In genomic region chr7:3790803-3791202, GRCh38 we compare ENCODE assay signal across 28 cellular contexts.
DNase-seq lines count a peak whose midpoint lies in the region; ATAC-seq, FAIRE-seq and TF ChIP-seq lines count a peak whose summit lies in the region.
"Had no signal": no experiment of that assay in that cellular context is flagged by ENCODE, and none has a peak within 500 bp of the region (broad histone marks: within the 10 kb centered on the region; RNA-seq: fewer than 3 reads in every experiment).

No MANE protein-coding gene starts in this region.

- no peaks in the 10 kb centered on the region for H3K27me3 ChIP-seq in H1 (replicated peaks in 1 of 4; ENCODE audit: control insufficient read depth in 3 of 4, extremely low read depth in 1 of 4, insufficient read depth in 3 of 4, low read length in 3 of 4)
- H3K27me3 ChIP-seq in esophagus squamous epithelium = peaks cover 0 to 8% (median 0%) of the 10 kb centered on the region in 4 donors
- H3K27me3 ChIP-seq: BLaER1 treated with 17β-estradiol and CSF1 and Interleukin-3, amounts not matched to agents 10 nM and 100 nM had no signal

- CTCF ChIA-PET in A549 (lab: Yijun Ruan, JAX) = interaction anchor here (0.6 to 1.4 kb wide), 2 partner anchors 10 to 15 kb away, joined by 4 read pairs; no protein-coding TSS in a partner anchor
- CTCF ChIA-PET in HEK293 (lab: Yijun Ruan, JAX) = no interaction called here
- CTCF ChIA-PET in H1 (lab: Charles Lee; ENCODE audit: partially characterized antibody) = interaction anchor here (1.3 kb wide), 1 partner anchor 18 kb away, joined by 4 read pairs; no protein-coding TSS in a partner anchor

- TF ChIP-seq POLR2A in A549 (IDR thresholded peaks at IDR 0.05; ENCODE audit: low read length) (no peak), H1 (IDR thresholded peaks at IDR 0.05; ENCODE audit: control extremely low read depth in 1 of 2, low read depth in 2 of 2, low read length in 2 of 2) (no peak), esophagus squamous epithelium (IDR thresholded peaks at IDR 0.05) (no peak)

- H3K9me3 Mint-ChIP-seq in glutamatergic neuron (ENCODE audit: unreplicated experiment) = peaks cover 25% of the 10 kb centered on the region
- H3K9me3 Mint-ChIP-seq: CD4-positive, alpha-beta T cell; CD8-positive, alpha-beta T cell had no signal

- H2BK15ac ChIP-seq in H1 (ENCODE audit: low read length) = no peak overlapping the region

- H3K4me1 Mint-ChIP-seq in glutamatergic neuron (ENCODE audit: low read depth, unreplicated experiment) = peaks cover 67% of the 10 kb centered on the region
- H3K4me1 Mint-ChIP-seq: B cell had no signal

- TF ChIP-seq CTCF in A549 (IDR thresholded peaks at IDR 0.05) (no peak), HEK293 (tag by site-specific recombination; IDR thresholded peaks at IDR 0.05) (no peak), H1 (IDR thresholded peaks at IDR 0.05; ENCODE audit: control extremely low read depth in 1 of 3, insufficient read depth in 1 of 3, low read depth in 1 of 3, low read length in 3 of 3) (no peak), glutamatergic neuron (IDR thresholded peaks at IDR 0.05; ENCODE audit: partially characterized antibody, unreplicated experiment) (no peak), esophagus squamous epithelium (IDR thresholded peaks at IDR 0.05) (no peak)

- H2AFZ ChIP-seq in H1 (ENCODE audit: low read length) = no peak overlapping the region

- no peak overlapping the region for H3K18ac ChIP-seq in H1 (ENCODE audit: extremely low read depth, low read length)

- intact Hi-C loops in esophagus squamous epithelium (cut with DNase I) = no loop called here
- intact Hi-C loops in posterior vena cava (cut with DNase I) = no loop called here

- ATAC-seq in A549 = no peak
- ATAC-seq: CD8-positive, alpha-beta T cell; GM12878 had no signal

- peaks cover 25% of the 10 kb centered on the region for H3K27me3 Mint-ChIP-seq in glutamatergic neuron (ENCODE audit: unreplicated experiment)

- no peak overlapping the region for H3K23ac ChIP-seq in H1 (ENCODE audit: insufficient read length)

- peak overlapping the region; percentile 98 for H3K27ac Mint-ChIP-seq in glutamatergic neuron (ENCODE audit: unreplicated experiment)
- H3K27ac Mint-ChIP-seq: B cell; CD4-positive, alpha-beta T cell; CD8-positive, alpha-beta T cell had no signal

- no peak overlapping the region for H2AK5ac ChIP-seq in H1 (ENCODE audit: low read depth, low read length)

- peak overlapping the region; percentile 75 for H3K4me3 Mint-ChIP-seq in glutamatergic neuron (ENCODE audit: unreplicated experiment)
- H3K4me3 Mint-ChIP-seq: B cell; CD4-positive, alpha-beta T cell; CD8-positive, alpha-beta T cell had no signal

- H2BK120ac ChIP-seq in H1 (replicated peaks; ENCODE audit: low read depth, low read length) = no peak overlapping the region

- DNase-seq in A549 (ENCODE audit: low read depth in 1 of 2, low spot score in 1 of 2) = no peak
- DNase-seq in H1 (ENCODE audit: low read depth in 1 of 2, low spot score in 2 of 2) = no peak
- no peak for DNase-seq in glutamatergic neuron
- no peak for DNase-seq in medulla oblongata (ENCODE audit: extremely low spot score)
- DNase-seq in DMS 273 treated with DMSO at 0.1 percent for 48 hours (lab: John Stamatoyannopoulos, UW) = no peak
- DNase-seq in esophagus squamous epithelium (lab: John Stamatoyannopoulos, UW) = no peak
- DNase-seq in posterior vena cava (ENCODE audit: low spot score) = no peak
- DNase-seq: 8988T; AML-193; Caco-2; Calu3; CD4-positive, alpha-beta T cell; CD8-positive, alpha-beta T cell; DMS153; DMS53; DMS79; DND-41; EL; GDM1 had no signal

- H3K4me1 ChIP-seq in A549 (no peaks in the 10 kb centered on the region), HEK293 (ENCODE audit: control insufficient read depth, insufficient read depth, low read length) (no peaks in the 10 kb centered on the region), H1 (replicated peaks in 1 of 4; ENCODE audit: control insufficient read depth in 3 of 4, insufficient read depth in 4 of 4, low read length in 3 of 4) (no peaks in the 10 kb centered on the region; a peak in 1 of 7 replicates), esophagus squamous epithelium (no peaks in the 10 kb centered on the region)
- H3K4me1 ChIP-seq: BLaER1 treated with 17β-estradiol and CSF1 and Interleukin-3, amounts not matched to agents 10 nM and 100 nM; Caco-2 had no signal

- no peak overlapping the region for H2BK5ac ChIP-seq in H1 (ENCODE audit: low read depth, low read length)

- no peak overlapping the region for H3K9ac ChIP-seq in H1 (replicated peaks in 1 of 4; ENCODE audit: extremely low read depth in 1 of 4, low read depth in 3 of 4, low read length in 3 of 4)
- H3K9ac ChIP-seq: BLaER1 treated with 17β-estradiol and CSF1 and Interleukin-3, amounts not matched to agents 10 nM and 100 nM had no signal

- H4K91ac ChIP-seq in H1 (replicated peaks; ENCODE audit: insufficient read length, low read length) = no peak overlapping the region

- no peaks in the 10 kb centered on the region for H3K79me1 ChIP-seq in H1 (ENCODE audit: low read depth, low read length)

- H2BK20ac ChIP-seq in H1 (ENCODE audit: low read length) = no peak overlapping the region

- H3K79me2 ChIP-seq in H1 (ENCODE audit: control insufficient read depth in 1 of 2, insufficient read depth in 2 of 2, low read length in 2 of 2) = no peaks in the 10 kb centered on the region

- H3K4me3 ChIP-seq in A549 = no peak overlapping the region
- no peak overlapping the region for H3K4me3 ChIP-seq in HEK293 (ENCODE audit: low read depth, low read length)
- no peak overlapping the region for H3K4me3 ChIP-seq in H1 (ENCODE audit: extremely low read depth in 1 of 4, insufficient read depth in 2 of 4, low read depth in 3 of 4, low read length in 4 of 4)
- H3K4me3 ChIP-seq in esophagus squamous epithelium = no peak overlapping the region
- H3K4me3 ChIP-seq: BLaER1 treated with 17β-estradiol and CSF1 and Interleukin-3, amounts not matched to agents 10 nM and 100 nM; GM12878 had no signal

- H3K36me3 ChIP-seq in HEK293 (ENCODE audit: control insufficient read depth in 2 of 2, insufficient read depth in 1 of 2, low read length in 2 of 2) (no peaks in the 10 kb centered on the region), H1 (ENCODE audit: control insufficient read depth in 2 of 4, insufficient read depth in 4 of 4, low read length in 3 of 4) (no peaks in the 10 kb centered on the region), esophagus squamous epithelium (no peaks in the 10 kb centered on the region)
- H3K36me3 ChIP-seq: BLaER1 treated with 17β-estradiol and CSF1 and Interleukin-3, amounts not matched to agents 10 nM and 100 nM had no signal

- peaks cover 3% of the 10 kb centered on the region; the same call in 1 of the 2 replicates for H3K23me2 ChIP-seq in H1 (ENCODE audit: low read depth, low read length)

- H3K14ac ChIP-seq in H1 (ENCODE audit: insufficient read length) = no peak overlapping the region

- H4K20me1 ChIP-seq in H1 (replicated peaks in 1 of 2; ENCODE audit: control insufficient read depth in 1 of 2, insufficient read depth in 2 of 2, low read length in 2 of 2) = no peaks in the 10 kb centered on the region
- H4K20me1 ChIP-seq: BLaER1 treated with 17β-estradiol and CSF1 and Interleukin-3, amounts not matched to agents 10 nM and 100 nM had no signal

- no peaks in the 10 kb centered on the region for H3K36me3 Mint-ChIP-seq in glutamatergic neuron (ENCODE audit: unreplicated experiment)
- H3K36me3 Mint-ChIP-seq: CD8-positive, alpha-beta T cell had no signal

- TF ChIP-seq EP300 in A549 (IDR thresholded peaks at IDR 0.05) (no peak), H1 (IDR thresholded peaks at IDR 0.05; ENCODE audit: borderline replicate concordance in 1 of 2, low read depth in 2 of 2, low read length in 2 of 2) (no peak)

- no peak overlapping the region for H3K4ac ChIP-seq in H1 (replicated peaks; ENCODE audit: insufficient read length, low read depth, low read length)

- H2BK12ac ChIP-seq in H1 (ENCODE audit: low read depth, low read length) = no peak overlapping the region

- no peak overlapping the region for H3K56ac ChIP-seq in H1 (replicated peaks; ENCODE audit: insufficient read length, low read depth, low read length)

- WGBS in A549 (ENCODE audit: missing lambda C conversion rate) = 37% methylated on average over 2 of the region's 2 CpGs
- WGBS in H1 (ENCODE audit: extremely low coverage in 1 of 2, insufficient coverage in 1 of 2, insufficient read length in 1 of 2, insufficient replicate concordance in 2 of 2, low coverage in 1 of 2, low lambda C conversion rate in 2 of 2, missing lambda C conversion rate in 1 of 2), 2 experiments = 88% methylated on average over 2 of the region's 2 CpGs; no CpG with 5 or more reads in 1 of the 2 experiments
- WGBS in esophagus squamous epithelium, 2 donors = 80 to 84% methylated on average over 2 of the region's 2 CpGs

- no peak overlapping the region for H4K8ac ChIP-seq in H1 (ENCODE audit: extremely low read depth, insufficient read depth, low read length)

- POLR2A ChIA-PET in A549 (lab: Yijun Ruan, JAX) = no interaction called here
- POLR2A ChIA-PET in HEK293 (lab: Yijun Ruan, JAX) = no interaction called here
- POLR2A ChIA-PET in H1 (lab: Charles Lee; ENCODE audit: partially characterized antibody) = no interaction called here

- no peak overlapping the region for H4K5ac ChIP-seq in H1 (ENCODE audit: insufficient read length, low read depth, low read length)

- no peak overlapping the region for H3K27ac ChIP-seq in A549
- no peak overlapping the region for H3K27ac ChIP-seq in HEK293 (ENCODE audit: extremely low read depth, low read depth, low read length)
- no peak overlapping the region for H3K27ac ChIP-seq in H1 (ENCODE audit: low read depth, low read length)
- H3K27ac ChIP-seq in esophagus squamous epithelium = no peak overlapping the region
- H3K27ac ChIP-seq: BLaER1 treated with 17β-estradiol and CSF1 and Interleukin-3, amounts not matched to agents 10 nM and 100 nM; C4-2B had no signal

- no peak for FAIRE-seq in A549 (lab: Jason Lieb, UNC)
- no peak for FAIRE-seq in H1 (lab: Jason Lieb, UNC)
- FAIRE-seq: A204.1, D721Med, GM12878, GM12892, GM18507 had no signal

- no peak for TF ChIP-seq RAD21 in A549 (conservative IDR thresholded peaks at IDR 0.05 in 1 of 2, IDR thresholded peaks at IDR 0.05 in 1 of 2)
- TF ChIP-seq RAD21 in H1 (IDR thresholded peaks at IDR 0.05 in 1 of 2, conservative IDR thresholded peaks at IDR 0.05 in 1 of 2; ENCODE audit: low read depth in 2 of 2, low read length in 2 of 2) = no peak

- no peak overlapping the region for H3K4me2 ChIP-seq in A549
- H3K4me2 ChIP-seq in H1 (ENCODE audit: insufficient read depth in 1 of 2, low read depth in 2 of 2, low read length in 2 of 2) = no peak overlapping the region
- H3K4me2 ChIP-seq: BLaER1 treated with 17β-estradiol and CSF1 and Interleukin-3, amounts not matched to agents 10 nM and 100 nM had no signal

- H3K9me3 ChIP-seq in A549 (no peaks in the 10 kb centered on the region), HEK293 (ENCODE audit: control insufficient read depth, insufficient read depth, low read depth, low read length) (no peaks in the 10 kb centered on the region), H1 (ENCODE audit: insufficient read depth in 2 of 2, low read depth in 1 of 2, low read length in 1 of 2) (no peaks in the 10 kb centered on the region), esophagus squamous epithelium (no peaks in the 10 kb centered on the region)
- H3K9me3 ChIP-seq: BLaER1 treated with 17β-estradiol and CSF1 and Interleukin-3, amounts not matched to agents 10 nM and 100 nM; Caco-2 had no signal

TF ChIP-seq in A549, 52 proteins besides CTCF, POLR2A, EP300 and RAD21 (continues in another document):
- no peak for TF ChIP-seq CEBPB (IDR thresholded peaks at IDR 0.05)
